34 cellular contexts compared by ENCODE assay signal in genomic region chr10:118624747-118625146, GRCh38. TPM values are rescaled to one million over a fixed set of nuclear protein-coding genes. Genes with fewer than 3 reads are reported as not detected.
"Had no signal": no experiment of that assay in that cellular context is flagged by ENCODE, and none has a peak within 500 bp of the region (broad histone marks: within the 10 kb centered on the region; RNA-seq: fewer than 3 reads in every experiment).

No MANE protein-coding gene starts in this region.

- H3K4me1 ChIP-seq: ascending aorta, breast epithelium, colonic mucosa had no signal

- DNase-seq: activated CD4-positive, alpha-beta memory T cell treated with anti-CD3 and anti-CD28 coated beads, Interleukin-2, amount 10 ng/mL, durations not matched to agents 7 days and 5 days; activated CD4-positive, alpha-beta T cell treated with anti-CD3 and anti-CD28 coated beads for 1 hour; activated CD4-positive, alpha-beta T cell treated with anti-CD3 and anti-CD28 coated beads for 4 hours; activated CD4-positive, alpha-beta T cell treated with anti-CD3 and anti-CD28 coated beads, Interleukin-2, amount 10 ng/mL, durations not matched to agents 7 days and 5 days; activated CD4-positive, alpha-beta T cell treated with anti-CD3 and anti-CD28 coated beads, Interleukin-2, amount 50 U/mL, for 4 hours; activated CD4-positive, CD25-positive, alpha-beta regulatory T cell; activated CD8-positive, alpha-beta memory T cell treated with anti-CD3 and anti-CD28 coated beads, Interleukin-2, amount 50 U/mL, for 48 hours; activated gamma-delta T cell; activated naive CD4-positive, alpha-beta T cell; activated naive CD4-positive, alpha-beta T cell treated with anti-CD3 and anti-CD28 coated beads, Interleukin-2, amount 10 ng/mL, durations not matched to agents 7 days and 5 days; activated naive CD8-positive, alpha-beta T cell treated with anti-CD3 and anti-CD28 coated beads, Interleukin-2, amount 10 ng/mL, durations not matched to agents 7 days and 5 days; activated T-cell treated with anti-CD3 and anti-CD28 coated beads for 4 hours; activated T-cell treated with anti-CD3 and anti-CD28 coated beads, Interleukin-2, amount 50 U/mL, for 24 hours; activated T-cell treated with anti-CD3 and anti-CD28 coated beads, Interleukin-2, amount 50 U/mL, for 72 hours; central memory CD4-positive, alpha-beta T cell; cerebellar nuclear complex; colonic mucosa; effector CD8-positive, alpha-beta T cell; esophagus squamous epithelium; foreskin melanocyte; heart right ventricle; T-helper 17 cell had no signal

- H3K4me3 Mint-ChIP-seq: activated CD4-positive, alpha-beta memory T cell treated with anti-CD3 and anti-CD28 coated beads, Interleukin-2, amount 10 ng/mL, durations not matched to agents 7 days and 5 days; activated CD4-positive, alpha-beta T cell treated with anti-CD3 and anti-CD28 coated beads, Interleukin-2, amount 10 ng/mL, durations not matched to agents 7 days and 5 days; activated naive CD4-positive, alpha-beta T cell treated with anti-CD3 and anti-CD28 coated beads, Interleukin-2, amount 10 ng/mL, durations not matched to agents 7 days and 5 days; activated naive CD8-positive, alpha-beta T cell treated with anti-CD3 and anti-CD28 coated beads, Interleukin-2, amount 10 ng/mL, durations not matched to agents 7 days and 5 days; activated T-cell treated with anti-CD3 and anti-CD28 coated beads, Interleukin-2, amount 50 U/mL, for 24 hours; activated T-cell treated with anti-CD3 and anti-CD28 coated beads, Interleukin-2, amount 50 U/mL, for 72 hours; brain; T-helper 17 cell had no signal

- H3K27me3 ChIP-seq: ascending aorta, breast epithelium, cardiac muscle cell, colonic mucosa had no signal

- H3K27ac Mint-ChIP-seq: activated CD4-positive, alpha-beta memory T cell treated with anti-CD3 and anti-CD28 coated beads, Interleukin-2, amount 10 ng/mL, durations not matched to agents 7 days and 5 days; activated CD4-positive, alpha-beta T cell treated with anti-CD3 and anti-CD28 coated beads, Interleukin-2, amount 10 ng/mL, durations not matched to agents 7 days and 5 days; activated naive CD4-positive, alpha-beta T cell treated with anti-CD3 and anti-CD28 coated beads, Interleukin-2, amount 10 ng/mL, durations not matched to agents 7 days and 5 days; activated naive CD4-positive, alpha-beta T cell treated with anti-CD3 and anti-CD28 coated beads, Interleukin-2, amount 50 U/mL, for 72 hours; activated naive CD8-positive, alpha-beta T cell treated with anti-CD3 and anti-CD28 coated beads, Interleukin-2, amount 10 ng/mL, durations not matched to agents 7 days and 5 days; activated T-cell treated with anti-CD3 and anti-CD28 coated beads, Interleukin-2, amount 50 U/mL, for 24 hours; activated T-cell treated with anti-CD3 and anti-CD28 coated beads, Interleukin-2, amount 50 U/mL, for 72 hours; brain; T-helper 17 cell had no signal

- H3K4me3 ChIP-seq: ascending aorta, breast epithelium, cardiac muscle cell, colonic mucosa, esophagus squamous epithelium, gastroesophageal sphincter, heart right ventricle had no signal

- H3K36me3 Mint-ChIP-seq: activated naive CD4-positive, alpha-beta T cell treated with anti-CD3 and anti-CD28 coated beads, Interleukin-2, amount 10 ng/mL, durations not matched to agents 7 days and 5 days; activated naive CD4-positive, alpha-beta T cell treated with anti-CD3 and anti-CD28 coated beads, Interleukin-2, amount 50 U/mL, for 72 hours; activated naive CD8-positive, alpha-beta T cell treated with anti-CD3 and anti-CD28 coated beads, Interleukin-2, amount 10 ng/mL, durations not matched to agents 7 days and 5 days; brain had no signal

- H3K9me3 Mint-ChIP-seq: activated CD4-positive, alpha-beta memory T cell treated with anti-CD3 and anti-CD28 coated beads, Interleukin-2, amount 10 ng/mL, durations not matched to agents 7 days and 5 days; activated CD4-positive, alpha-beta T cell treated with anti-CD3 and anti-CD28 coated beads, Interleukin-2, amount 10 ng/mL, durations not matched to agents 7 days and 5 days; activated naive CD4-positive, alpha-beta T cell treated with anti-CD3 and anti-CD28 coated beads, Interleukin-2, amount 10 ng/mL, durations not matched to agents 7 days and 5 days; activated naive CD4-positive, alpha-beta T cell treated with anti-CD3 and anti-CD28 coated beads, Interleukin-2, amount 50 U/mL, for 72 hours; activated naive CD8-positive, alpha-beta T cell treated with anti-CD3 and anti-CD28 coated beads, Interleukin-2, amount 10 ng/mL, durations not matched to agents 7 days and 5 days; activated T-cell treated with anti-CD3 and anti-CD28 coated beads, Interleukin-2, amount 50 U/mL, for 24 hours; activated T-cell treated with anti-CD3 and anti-CD28 coated beads, Interleukin-2, amount 50 U/mL, for 72 hours; brain had no signal

- ATAC-seq: activated naive CD4-positive, alpha-beta T cell treated with anti-CD3 and anti-CD28 coated beads, Interleukin-2, amount 50 U/mL, for 72 hours; activated T-cell treated with anti-CD3 and anti-CD28 coated beads, Interleukin-2, amount 50 U/mL, for 72 hours; gastroesophageal sphincter; heart right ventricle; T-helper 17 cell had no signal

- H3K36me3 ChIP-seq: ascending aorta, breast epithelium, cardiac muscle cell, colonic mucosa, esophagus squamous epithelium, gastroesophageal sphincter, heart right ventricle had no signal

- H3K9me3 ChIP-seq: ascending aorta, breast epithelium, colonic mucosa, esophagus squamous epithelium, gastroesophageal sphincter, heart right ventricle had no signal

- H3K27ac ChIP-seq: ascending aorta, breast epithelium, cardiac muscle cell, colonic mucosa, epithelial cell of prostate, gastroesophageal sphincter, heart right ventricle had no signal

RNA-seq across cellular contexts. Expression of gene PRLHR, which starts 29.3 kb away (rescaled TPM):
- total RNA-seq: activated CD4-positive, alpha-beta memory T cell treated with anti-CD3 and anti-CD28 coated beads, Interleukin-2, amount 10 ng/mL, durations not matched to agents 7 days and 5 days; activated CD4-positive, alpha-beta T cell treated with anti-CD3 and anti-CD28 coated beads, Interleukin-2, amount 10 ng/mL, durations not matched to agents 7 days and 5 days; activated naive CD4-positive, alpha-beta T cell treated with anti-CD3 and anti-CD28 coated beads, Interleukin-2, amount 50 U/mL, for 72 hours; activated naive CD8-positive, alpha-beta T cell treated with anti-CD3 and anti-CD28 coated beads, Interleukin-2, amount 10 ng/mL, durations not matched to agents 7 days and 5 days; activated T-cell treated with anti-CD3 and anti-CD28 coated beads, Interleukin-2, amount 50 U/mL, for 72 hours; ascending aorta; breast epithelium; cardiac muscle cell; colonic mucosa; dermis microvascular lymphatic vessel endothelial cell; endothelial cell of umbilical vein; esophagus squamous epithelium; fibroblast of lung; fibroblast of villous mesenchyme; glomerular endothelial cell; heart right ventricle; T-helper 17 cell had no signal
- polyA plus RNA-seq: cardiac muscle cell, endothelial cell of umbilical vein, fibroblast of lung, heart right ventricle had no signal
